In the genomic region with DNA sequence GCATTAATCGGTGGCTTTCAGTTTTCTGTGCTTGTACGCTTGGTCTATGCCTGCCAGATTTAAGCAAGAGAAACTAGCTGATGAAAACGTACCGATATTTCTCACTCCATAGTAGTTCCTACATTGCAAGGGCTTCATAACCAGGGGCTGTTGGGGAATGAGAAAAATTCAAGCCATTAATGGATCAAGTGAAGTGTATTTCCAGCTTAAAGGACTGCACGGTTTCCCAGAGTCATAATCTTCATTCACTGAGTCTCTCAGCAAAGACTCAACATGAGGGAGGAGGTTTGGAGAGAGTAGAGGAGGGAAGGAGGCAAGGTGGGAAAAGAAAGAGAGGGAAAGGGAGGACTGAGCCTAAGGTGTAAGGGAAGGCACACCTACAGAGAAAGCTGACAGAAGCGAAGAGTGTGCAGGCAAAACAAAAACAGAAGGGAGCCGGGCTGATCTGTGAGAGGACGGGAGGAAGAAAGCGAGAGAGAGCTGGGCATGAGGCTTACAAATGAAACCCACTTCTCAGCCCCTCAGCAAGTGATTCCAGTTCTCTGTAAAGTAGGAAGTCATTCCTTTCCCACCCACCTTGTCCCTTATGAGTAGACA, we compare ENCODE assay signal across 1 cellular context.
TF ChIP-seq lines count a peak whose summit lies in the region.

No MANE protein-coding gene starts in this region.

TF ChIP-seq in K562, 482 proteins besides CTCF, POLR2A, EP300 and RAD21 (continues in another document):
- TF ChIP-seq, protein P1, sequence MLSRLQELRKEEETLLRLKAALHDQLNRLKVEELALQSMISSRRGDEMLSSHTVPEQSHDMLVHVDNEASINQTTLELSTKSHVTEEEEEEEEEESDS (CRISPR knock-in tag; IDR thresholded peaks at IDR 0.05): no peak
- TF ChIP-seq RCOR1 (IDR thresholded peaks at IDR 0.05; ENCODE audit: borderline replicate concordance in 1 of 2, low read depth in 2 of 2, low read length in 2 of 2) (no peak), TAF7 (tag; IDR thresholded peaks at IDR 0.05) (no peak), CBX3 (IDR thresholded peaks at IDR 0.05; ENCODE audit: borderline replicate concordance in 1 of 2, low read length in 2 of 2) (no peak), HDAC6 (IDR thresholded peaks at IDR 0.05; ENCODE audit: low read depth, low read length) (no peak), CHD2 (IDR thresholded peaks at IDR 0.05; ENCODE audit: low read depth, low read length) (no peak), ZNF134 (CRISPR knock-in tag; conservative IDR thresholded peaks at IDR 0.05) (no peak), ZZZ3 (IDR thresholded peaks at IDR 0.05) (no peak), NEUROD1 (IDR thresholded peaks at IDR 0.05; ENCODE audit: borderline replicate concordance, low read depth, low read length, partially characterized antibody) (no peak), ZKSCAN8 (CRISPR knock-in tag; IDR thresholded peaks at IDR 0.05) (0 out of 2 replicates have a peak, but pooled peaks have one; percentile 3), FUS (optimal IDR thresholded peaks at IDR 0.05; ENCODE audit: low read depth, low read length) (no peak), TOE1 (IDR thresholded peaks at IDR 0.05; ENCODE audit: borderline replicate concordance) (no peak), TOE1 (CRISPR knock-in tag; IDR thresholded peaks at IDR 0.05; ENCODE audit: borderline replicate concordance, low read depth) (no peak), HNRNPH1 (optimal IDR thresholded peaks at IDR 0.05; ENCODE audit: low read depth, low read length) (no peak), TRIM24 (IDR thresholded peaks at IDR 0.05) (no peak)
- TF ChIP-seq, protein P2, sequence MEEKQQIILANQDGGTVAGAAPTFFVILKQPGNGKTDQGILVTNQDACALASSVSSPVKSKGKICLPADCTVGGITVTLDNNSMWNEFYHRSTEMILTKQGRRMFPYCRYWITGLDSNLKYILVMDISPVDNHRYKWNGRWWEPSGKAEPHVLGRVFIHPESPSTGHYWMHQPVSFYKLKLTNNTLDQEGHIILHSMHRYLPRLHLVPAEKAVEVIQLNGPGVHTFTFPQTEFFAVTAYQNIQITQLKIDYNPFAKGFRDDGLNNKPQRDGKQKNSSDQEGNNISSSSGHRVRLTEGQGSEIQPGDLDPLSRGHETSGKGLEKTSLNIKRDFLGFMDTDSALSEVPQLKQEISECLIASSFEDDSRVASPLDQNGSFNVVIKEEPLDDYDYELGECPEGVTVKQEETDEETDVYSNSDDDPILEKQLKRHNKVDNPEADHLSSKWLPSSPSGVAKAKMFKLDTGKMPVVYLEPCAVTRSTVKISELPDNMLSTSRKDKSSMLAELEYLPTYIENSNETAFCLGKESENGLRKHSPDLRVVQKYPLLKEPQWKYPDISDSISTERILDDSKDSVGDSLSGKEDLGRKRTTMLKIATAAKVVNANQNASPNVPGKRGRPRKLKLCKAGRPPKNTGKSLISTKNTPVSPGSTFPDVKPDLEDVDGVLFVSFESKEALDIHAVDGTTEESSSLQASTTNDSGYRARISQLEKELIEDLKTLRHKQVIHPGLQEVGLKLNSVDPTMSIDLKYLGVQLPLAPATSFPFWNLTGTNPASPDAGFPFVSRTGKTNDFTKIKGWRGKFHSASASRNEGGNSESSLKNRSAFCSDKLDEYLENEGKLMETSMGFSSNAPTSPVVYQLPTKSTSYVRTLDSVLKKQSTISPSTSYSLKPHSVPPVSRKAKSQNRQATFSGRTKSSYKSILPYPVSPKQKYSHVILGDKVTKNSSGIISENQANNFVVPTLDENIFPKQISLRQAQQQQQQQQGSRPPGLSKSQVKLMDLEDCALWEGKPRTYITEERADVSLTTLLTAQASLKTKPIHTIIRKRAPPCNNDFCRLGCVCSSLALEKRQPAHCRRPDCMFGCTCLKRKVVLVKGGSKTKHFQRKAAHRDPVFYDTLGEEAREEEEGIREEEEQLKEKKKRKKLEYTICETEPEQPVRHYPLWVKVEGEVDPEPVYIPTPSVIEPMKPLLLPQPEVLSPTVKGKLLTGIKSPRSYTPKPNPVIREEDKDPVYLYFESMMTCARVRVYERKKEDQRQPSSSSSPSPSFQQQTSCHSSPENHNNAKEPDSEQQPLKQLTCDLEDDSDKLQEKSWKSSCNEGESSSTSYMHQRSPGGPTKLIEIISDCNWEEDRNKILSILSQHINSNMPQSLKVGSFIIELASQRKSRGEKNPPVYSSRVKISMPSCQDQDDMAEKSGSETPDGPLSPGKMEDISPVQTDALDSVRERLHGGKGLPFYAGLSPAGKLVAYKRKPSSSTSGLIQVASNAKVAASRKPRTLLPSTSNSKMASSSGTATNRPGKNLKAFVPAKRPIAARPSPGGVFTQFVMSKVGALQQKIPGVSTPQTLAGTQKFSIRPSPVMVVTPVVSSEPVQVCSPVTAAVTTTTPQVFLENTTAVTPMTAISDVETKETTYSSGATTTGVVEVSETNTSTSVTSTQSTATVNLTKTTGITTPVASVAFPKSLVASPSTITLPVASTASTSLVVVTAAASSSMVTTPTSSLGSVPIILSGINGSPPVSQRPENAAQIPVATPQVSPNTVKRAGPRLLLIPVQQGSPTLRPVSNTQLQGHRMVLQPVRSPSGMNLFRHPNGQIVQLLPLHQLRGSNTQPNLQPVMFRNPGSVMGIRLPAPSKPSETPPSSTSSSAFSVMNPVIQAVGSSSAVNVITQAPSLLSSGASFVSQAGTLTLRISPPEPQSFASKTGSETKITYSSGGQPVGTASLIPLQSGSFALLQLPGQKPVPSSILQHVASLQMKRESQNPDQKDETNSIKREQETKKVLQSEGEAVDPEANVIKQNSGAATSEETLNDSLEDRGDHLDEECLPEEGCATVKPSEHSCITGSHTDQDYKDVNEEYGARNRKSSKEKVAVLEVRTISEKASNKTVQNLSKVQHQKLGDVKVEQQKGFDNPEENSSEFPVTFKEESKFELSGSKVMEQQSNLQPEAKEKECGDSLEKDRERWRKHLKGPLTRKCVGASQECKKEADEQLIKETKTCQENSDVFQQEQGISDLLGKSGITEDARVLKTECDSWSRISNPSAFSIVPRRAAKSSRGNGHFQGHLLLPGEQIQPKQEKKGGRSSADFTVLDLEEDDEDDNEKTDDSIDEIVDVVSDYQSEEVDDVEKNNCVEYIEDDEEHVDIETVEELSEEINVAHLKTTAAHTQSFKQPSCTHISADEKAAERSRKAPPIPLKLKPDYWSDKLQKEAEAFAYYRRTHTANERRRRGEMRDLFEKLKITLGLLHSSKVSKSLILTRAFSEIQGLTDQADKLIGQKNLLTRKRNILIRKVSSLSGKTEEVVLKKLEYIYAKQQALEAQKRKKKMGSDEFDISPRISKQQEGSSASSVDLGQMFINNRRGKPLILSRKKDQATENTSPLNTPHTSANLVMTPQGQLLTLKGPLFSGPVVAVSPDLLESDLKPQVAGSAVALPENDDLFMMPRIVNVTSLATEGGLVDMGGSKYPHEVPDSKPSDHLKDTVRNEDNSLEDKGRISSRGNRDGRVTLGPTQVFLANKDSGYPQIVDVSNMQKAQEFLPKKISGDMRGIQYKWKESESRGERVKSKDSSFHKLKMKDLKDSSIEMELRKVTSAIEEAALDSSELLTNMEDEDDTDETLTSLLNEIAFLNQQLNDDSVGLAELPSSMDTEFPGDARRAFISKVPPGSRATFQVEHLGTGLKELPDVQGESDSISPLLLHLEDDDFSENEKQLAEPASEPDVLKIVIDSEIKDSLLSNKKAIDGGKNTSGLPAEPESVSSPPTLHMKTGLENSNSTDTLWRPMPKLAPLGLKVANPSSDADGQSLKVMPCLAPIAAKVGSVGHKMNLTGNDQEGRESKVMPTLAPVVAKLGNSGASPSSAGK (IDR thresholded peaks at IDR 0.05): peak; percentile 29; the same call in 1 of the 2 replicates
- TF ChIP-seq, protein P3, sequence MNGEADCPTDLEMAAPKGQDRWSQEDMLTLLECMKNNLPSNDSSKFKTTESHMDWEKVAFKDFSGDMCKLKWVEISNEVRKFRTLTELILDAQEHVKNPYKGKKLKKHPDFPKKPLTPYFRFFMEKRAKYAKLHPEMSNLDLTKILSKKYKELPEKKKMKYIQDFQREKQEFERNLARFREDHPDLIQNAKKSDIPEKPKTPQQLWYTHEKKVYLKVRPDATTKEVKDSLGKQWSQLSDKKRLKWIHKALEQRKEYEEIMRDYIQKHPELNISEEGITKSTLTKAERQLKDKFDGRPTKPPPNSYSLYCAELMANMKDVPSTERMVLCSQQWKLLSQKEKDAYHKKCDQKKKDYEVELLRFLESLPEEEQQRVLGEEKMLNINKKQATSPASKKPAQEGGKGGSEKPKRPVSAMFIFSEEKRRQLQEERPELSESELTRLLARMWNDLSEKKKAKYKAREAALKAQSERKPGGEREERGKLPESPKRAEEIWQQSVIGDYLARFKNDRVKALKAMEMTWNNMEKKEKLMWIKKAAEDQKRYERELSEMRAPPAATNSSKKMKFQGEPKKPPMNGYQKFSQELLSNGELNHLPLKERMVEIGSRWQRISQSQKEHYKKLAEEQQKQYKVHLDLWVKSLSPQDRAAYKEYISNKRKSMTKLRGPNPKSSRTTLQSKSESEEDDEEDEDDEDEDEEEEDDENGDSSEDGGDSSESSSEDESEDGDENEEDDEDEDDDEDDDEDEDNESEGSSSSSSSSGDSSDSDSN (IDR thresholded peaks at IDR 0.05; ENCODE audit: borderline replicate concordance in 1 of 2, low read depth in 2 of 2, low read length in 2 of 2): no peak
- TF ChIP-seq, protein P4, sequence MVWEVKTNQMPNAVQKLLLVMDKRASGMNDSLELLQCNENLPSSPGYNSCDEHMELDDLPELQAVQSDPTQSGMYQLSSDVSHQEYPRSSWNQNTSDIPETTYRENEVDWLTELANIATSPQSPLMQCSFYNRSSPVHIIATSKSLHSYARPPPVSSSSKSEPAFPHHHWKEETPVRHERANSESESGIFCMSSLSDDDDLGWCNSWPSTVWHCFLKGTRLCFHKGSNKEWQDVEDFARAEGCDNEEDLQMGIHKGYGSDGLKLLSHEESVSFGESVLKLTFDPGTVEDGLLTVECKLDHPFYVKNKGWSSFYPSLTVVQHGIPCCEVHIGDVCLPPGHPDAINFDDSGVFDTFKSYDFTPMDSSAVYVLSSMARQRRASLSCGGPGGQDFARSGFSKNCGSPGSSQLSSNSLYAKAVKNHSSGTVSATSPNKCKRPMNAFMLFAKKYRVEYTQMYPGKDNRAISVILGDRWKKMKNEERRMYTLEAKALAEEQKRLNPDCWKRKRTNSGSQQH (CRISPR knock-in tag; IDR thresholded peaks at IDR 0.05): peak; percentile 46; the same call in 1 of the 2 replicates
- TF ChIP-seq, protein P5, sequence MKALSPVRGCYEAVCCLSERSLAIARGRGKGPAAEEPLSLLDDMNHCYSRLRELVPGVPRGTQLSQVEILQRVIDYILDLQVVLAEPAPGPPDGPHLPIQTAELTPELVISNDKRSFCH (CRISPR knock-in tag; IDR thresholded peaks at IDR 0.05): no peak
- TF ChIP-seq, protein P5 (tag; IDR thresholded peaks at IDR 0.05): no peak
- TF ChIP-seq, protein P6, sequence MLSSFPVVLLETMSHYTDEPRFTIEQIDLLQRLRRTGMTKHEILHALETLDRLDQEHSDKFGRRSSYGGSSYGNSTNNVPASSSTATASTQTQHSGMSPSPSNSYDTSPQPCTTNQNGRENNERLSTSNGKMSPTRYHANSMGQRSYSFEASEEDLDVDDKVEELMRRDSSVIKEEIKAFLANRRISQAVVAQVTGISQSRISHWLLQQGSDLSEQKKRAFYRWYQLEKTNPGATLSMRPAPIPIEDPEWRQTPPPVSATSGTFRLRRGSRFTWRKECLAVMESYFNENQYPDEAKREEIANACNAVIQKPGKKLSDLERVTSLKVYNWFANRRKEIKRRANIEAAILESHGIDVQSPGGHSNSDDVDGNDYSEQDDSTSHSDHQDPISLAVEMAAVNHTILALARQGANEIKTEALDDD (IDR thresholded peaks at IDR 0.05): no peak
- TF ChIP-seq, protein P7, sequence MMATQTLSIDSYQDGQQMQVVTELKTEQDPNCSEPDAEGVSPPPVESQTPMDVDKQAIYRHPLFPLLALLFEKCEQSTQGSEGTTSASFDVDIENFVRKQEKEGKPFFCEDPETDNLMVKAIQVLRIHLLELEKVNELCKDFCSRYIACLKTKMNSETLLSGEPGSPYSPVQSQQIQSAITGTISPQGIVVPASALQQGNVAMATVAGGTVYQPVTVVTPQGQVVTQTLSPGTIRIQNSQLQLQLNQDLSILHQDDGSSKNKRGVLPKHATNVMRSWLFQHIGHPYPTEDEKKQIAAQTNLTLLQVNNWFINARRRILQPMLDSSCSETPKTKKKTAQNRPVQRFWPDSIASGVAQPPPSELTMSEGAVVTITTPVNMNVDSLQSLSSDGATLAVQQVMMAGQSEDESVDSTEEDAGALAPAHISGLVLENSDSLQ (IDR thresholded peaks at IDR 0.05): no peak
- TF ChIP-seq, protein P8, sequence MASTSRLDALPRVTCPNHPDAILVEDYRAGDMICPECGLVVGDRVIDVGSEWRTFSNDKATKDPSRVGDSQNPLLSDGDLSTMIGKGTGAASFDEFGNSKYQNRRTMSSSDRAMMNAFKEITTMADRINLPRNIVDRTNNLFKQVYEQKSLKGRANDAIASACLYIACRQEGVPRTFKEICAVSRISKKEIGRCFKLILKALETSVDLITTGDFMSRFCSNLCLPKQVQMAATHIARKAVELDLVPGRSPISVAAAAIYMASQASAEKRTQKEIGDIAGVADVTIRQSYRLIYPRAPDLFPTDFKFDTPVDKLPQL (IDR thresholded peaks at IDR 0.05; ENCODE audit: extremely low read depth, insufficient read length): no peak
- TF ChIP-seq, protein P9, sequence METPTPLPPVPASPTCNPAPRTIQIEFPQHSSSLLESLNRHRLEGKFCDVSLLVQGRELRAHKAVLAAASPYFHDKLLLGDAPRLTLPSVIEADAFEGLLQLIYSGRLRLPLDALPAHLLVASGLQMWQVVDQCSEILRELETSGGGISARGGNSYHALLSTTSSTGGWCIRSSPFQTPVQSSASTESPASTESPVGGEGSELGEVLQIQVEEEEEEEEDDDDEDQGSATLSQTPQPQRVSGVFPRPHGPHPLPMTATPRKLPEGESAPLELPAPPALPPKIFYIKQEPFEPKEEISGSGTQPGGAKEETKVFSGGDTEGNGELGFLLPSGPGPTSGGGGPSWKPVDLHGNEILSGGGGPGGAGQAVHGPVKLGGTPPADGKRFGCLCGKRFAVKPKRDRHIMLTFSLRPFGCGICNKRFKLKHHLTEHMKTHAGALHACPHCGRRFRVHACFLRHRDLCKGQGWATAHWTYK (CRISPR knock-in tag; IDR thresholded peaks at IDR 0.05): peak; percentile 32; the same call in 1 of the 2 replicates
- TF ChIP-seq, protein P10, sequence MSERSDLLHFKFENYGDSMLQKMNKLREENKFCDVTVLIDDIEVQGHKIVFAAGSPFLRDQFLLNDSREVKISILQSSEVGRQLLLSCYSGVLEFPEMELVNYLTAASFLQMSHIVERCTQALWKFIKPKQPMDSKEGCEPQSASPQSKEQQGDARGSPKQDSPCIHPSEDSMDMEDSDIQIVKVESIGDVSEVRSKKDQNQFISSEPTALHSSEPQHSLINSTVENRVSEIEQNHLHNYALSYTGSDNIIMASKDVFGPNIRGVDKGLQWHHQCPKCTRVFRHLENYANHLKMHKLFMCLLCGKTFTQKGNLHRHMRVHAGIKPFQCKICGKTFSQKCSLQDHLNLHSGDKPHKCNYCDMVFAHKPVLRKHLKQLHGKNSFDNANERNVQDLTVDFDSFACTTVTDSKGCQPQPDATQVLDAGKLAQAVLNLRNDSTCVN (CRISPR knock-in tag; IDR thresholded peaks at IDR 0.05): peak; percentile 86
